Comparison of ENCODE assay signal across 12 cellular contexts in the genomic region with DNA sequence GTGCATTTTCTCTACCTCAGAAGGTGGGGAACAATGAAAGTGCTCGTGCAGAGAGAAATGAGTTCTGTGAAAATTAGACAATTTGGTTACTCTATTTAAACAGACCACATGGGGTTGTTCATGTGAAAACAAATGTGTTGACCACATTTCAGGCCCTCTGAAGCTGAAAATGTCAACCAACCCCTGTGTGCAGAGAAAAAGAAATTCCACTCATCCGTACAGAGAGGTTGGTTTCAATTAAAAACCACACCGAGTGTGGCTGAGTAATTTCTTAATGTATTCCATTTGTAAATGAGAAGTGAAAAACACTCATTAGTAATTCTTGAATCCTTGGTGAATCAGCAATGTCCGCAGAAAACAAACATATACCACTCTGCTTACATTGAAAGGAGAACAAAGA. TPM values are rescaled to one million over a fixed set of nuclear protein-coding genes. Genes with fewer than 3 reads are reported as not detected.
DNase-seq lines count a peak whose midpoint lies in the region; ATAC-seq, FAIRE-seq and TF ChIP-seq lines count a peak whose summit lies in the region.
"Had no signal": no experiment of that assay in that cellular context is flagged by ENCODE, and none has a peak within 500 bp of the region (broad histone marks: within the 10 kb centered on the region; RNA-seq: fewer than 3 reads in every experiment).

No MANE protein-coding gene starts in this region.

- no peak overlapping the region for H3K27ac Mint-ChIP-seq in astrocyte (ENCODE audit: unreplicated experiment)

- WGBS in body of pancreas, 2 donors, result 78 to 82% methylated on average over 4 of the region's 4 CpGs

- H3K27me3 ChIP-seq in astrocyte (ENCODE audit: insufficient read depth, low read length) (peaks cover 5% of the 10 kb centered on the region), body of pancreas (no peaks in the 10 kb centered on the region), colonic mucosa (no peaks in the 10 kb centered on the region)

- H3K79me2 ChIP-seq in astrocyte (ENCODE audit: insufficient read depth, low read length), result no peaks in the 10 kb centered on the region

- no peaks in the 10 kb centered on the region for H3K4me1 ChIP-seq in astrocyte (ENCODE audit: insufficient read depth, low read length)
- H3K4me1 ChIP-seq in body of pancreas, result peaks cover 15% of the 10 kb centered on the region
- no peaks in the 10 kb centered on the region for H3K4me1 ChIP-seq in colonic mucosa

- peak overlapping the region; percentile 23 for H3K4me2 ChIP-seq in astrocyte (ENCODE audit: low read length)

- no peaks in the 10 kb centered on the region for H3K36me3 Mint-ChIP-seq in astrocyte (ENCODE audit: low read depth, unreplicated experiment)

- H3K4me3 ChIP-seq in astrocyte (ENCODE audit: insufficient read depth, low read depth, low read length), result no peak overlapping the region
- H3K4me3 ChIP-seq in body of pancreas, result no peak overlapping the region
- H3K4me3 ChIP-seq in colonic mucosa, result no peak overlapping the region
- H3K4me3 ChIP-seq: thoracic aorta had no signal

- TF ChIP-seq CTCF in astrocyte (IDR thresholded peaks at IDR 0.05; ENCODE audit: insufficient read depth, low read depth, low read length), result no peak
- TF ChIP-seq CTCF in body of pancreas (IDR thresholded peaks at IDR 0.05), result no peak
- TF ChIP-seq CTCF in colonic mucosa (IDR thresholded peaks at IDR 0.05), result no peak

- H3K4me3 Mint-ChIP-seq in astrocyte (ENCODE audit: unreplicated experiment), result no peak overlapping the region

- TF ChIP-seq POLR2A in GM12891 (IDR thresholded peaks at IDR 0.05; ENCODE audit: low read depth, low read length) (no peak), body of pancreas (IDR thresholded peaks at IDR 0.05) (no peak)

- H3K9me3 Mint-ChIP-seq in astrocyte (ENCODE audit: unreplicated experiment), result peaks cover 4% of the 10 kb centered on the region

- no peak overlapping the region for H2AFZ ChIP-seq in astrocyte (ENCODE audit: low read depth, low read length)

- intact Hi-C loops in body of pancreas (cut with DNase I), result no loop called here
- intact Hi-C loops in colonic mucosa (cut with DNase I), result no loop called here

- H3K27ac ChIP-seq in astrocyte (ENCODE audit: low read depth, low read length) (no peak overlapping the region), body of pancreas (no peak overlapping the region), colonic mucosa (no peak overlapping the region)
- H3K27ac ChIP-seq: thoracic aorta had no signal

- ATAC-seq in GM19468 (IDR thresholded peaks at IDR 0.05; ENCODE audit: extremely low read depth, unreplicated experiment) (peak; percentile 80), HG03159 (IDR thresholded peaks at IDR 0.05; ENCODE audit: unreplicated experiment) (peak; percentile 82), body of pancreas (no peak)

- H4K20me1 ChIP-seq in astrocyte (ENCODE audit: insufficient read depth, low read length), result no peaks in the 10 kb centered on the region

- H3K9me3 ChIP-seq in astrocyte (ENCODE audit: insufficient read depth, low read depth, low read length) (no peaks in the 10 kb centered on the region), body of pancreas (no peaks in the 10 kb centered on the region), colonic mucosa (no peaks in the 10 kb centered on the region)
- H3K9me3 ChIP-seq: thoracic aorta had no signal

- DNase-seq in GM12891 (ENCODE audit: insufficient read length, low spot score), result peak; percentile 19
- DNase-seq in astrocyte (ENCODE audit: low read depth), result peak; percentile 53
- DNase-seq in activated CD4-positive, alpha-beta T cell treated with anti-CD3 and anti-CD28 coated beads for 4 hours, result no peak
- no peak for DNase-seq in body of pancreas
- DNase-seq in stimulated activated CD4-positive, alpha-beta T cell treated with anti-CD3 and anti-CD28 coated beads, Interleukin-4, amount 100 ng/mL, for 24 hours, result no peak
- DNase-seq in colonic mucosa, result no peak
- DNase-seq: activated effector memory CD4-positive, alpha-beta T cell treated with anti-CD3 and anti-CD28 coated beads, Interleukin-2, amount 50 U/mL, for 16 hours; hippocampal formation had no signal

- H3K4me1 Mint-ChIP-seq in astrocyte (ENCODE audit: low read depth, unreplicated experiment), result no peaks in the 10 kb centered on the region

- peaks cover 26% of the 10 kb centered on the region for H3K27me3 Mint-ChIP-seq in astrocyte (ENCODE audit: low read depth, unreplicated experiment)

- H3K36me3 ChIP-seq in astrocyte (ENCODE audit: insufficient read depth, low read length) (no peaks in the 10 kb centered on the region), body of pancreas (replicated peaks in 1 of 2; ENCODE audit: insufficient read depth in 1 of 2, low read depth in 2 of 2) (no peaks in the 10 kb centered on the region), colonic mucosa (no peaks in the 10 kb centered on the region)
- H3K36me3 ChIP-seq: thoracic aorta had no signal

- H3K9ac ChIP-seq in astrocyte (ENCODE audit: low read length) (no peak overlapping the region), colonic mucosa (ENCODE audit: low read depth in 2 of 2, low read length in 2 of 2) (no peak overlapping the region)

- peak; percentile 78 for FAIRE-seq in GM12891 (lab: Jason Lieb, UNC)
- no peak for FAIRE-seq in astrocyte (lab: Jason Lieb, UNC)

TF ChIP-seq in GM12891, 5 proteins besides CTCF, POLR2A, EP300 and RAD21:
- TF ChIP-seq PAX5 (IDR thresholded peaks at IDR 0.05; ENCODE audit: insufficient read depth, low read length, severe bottlenecking) (peak; percentile 90), POU2F2 (IDR thresholded peaks at IDR 0.05; ENCODE audit: low read depth, low read length) (peak; percentile 80), POLR2AphosphoS5 (IDR thresholded peaks at IDR 0.05; ENCODE audit: low read depth, low read length) (peak; percentile 30; the same call in 1 of the 2 replicates), TAF1 (IDR thresholded peaks at IDR 0.05; ENCODE audit: low read depth, low read length) (no peak), SPI1 (IDR thresholded peaks at IDR 0.05; ENCODE audit: low read depth, low read length) (peak; percentile 92)

RNA-seq across cellular contexts. Expression of gene SLC7A14, which starts 46.9 kb away (rescaled TPM):
- polyA plus RNA-seq in GM12891 (2012; ENCODE audit: low read depth, missing spikeins), result 0.01 TPM
- total RNA-seq in astrocyte (0.23 TPM in 1 of 2 replicates, not detected in the other), body of pancreas (under 1 TPM in 1 of 2 donors, not detected in 1; 0.26 TPM), colonic mucosa (under 1 TPM; 0.05 to 0.56 TPM)
- total RNA-seq: NCI-H460, thoracic aorta had no signal

Comparison
In these comparisons a context has a peak if more than half of its experiments do, and no peak if none do; other contexts are left out.
1. DNase-seq: peak in GM12891 (single experiment) and astrocyte (single experiment); none in activated CD4-positive, alpha-beta T cell treated with anti-CD3 and anti-CD28 coated beads for 4 hours (0 of 2), body of pancreas (0 of 4), stimulated activated CD4-positive, alpha-beta T cell treated with anti-CD3 and anti-CD28 coated beads, Interleukin-4, amount 100 ng/mL, for 24 hours (single experiment) and colonic mucosa (single experiment).